Comparison of ENCODE assay signal across 6 cellular contexts in the genomic region with DNA sequence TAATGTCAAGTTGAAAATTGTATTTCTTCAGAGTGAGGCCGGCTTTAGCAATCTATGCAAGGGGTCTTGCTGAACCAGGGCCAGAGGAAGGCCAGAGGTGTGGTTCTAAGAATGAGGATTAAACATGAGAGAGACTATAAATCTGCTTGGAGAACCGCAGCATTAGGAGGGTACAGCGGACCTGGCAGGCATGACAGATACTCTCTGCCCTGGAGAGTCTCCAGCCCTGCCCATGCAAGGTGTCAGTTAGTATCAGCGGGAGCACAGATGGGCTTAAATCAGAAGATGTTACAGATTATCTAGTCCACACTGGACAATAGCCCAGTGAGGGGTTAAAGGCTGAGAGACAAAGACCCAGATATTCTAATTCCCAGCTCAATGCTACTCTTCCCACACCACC.
"Had no signal": no experiment of that assay in that cellular context is flagged by ENCODE, and none has a peak within 500 bp of the region (broad histone marks: within the 10 kb centered on the region; RNA-seq: fewer than 3 reads in every experiment).

No MANE protein-coding gene starts in this region.

- H3K4me1 Mint-ChIP-seq: GM23338, H9, IgD-negative memory B cell had no signal

- H3K9me3 Mint-ChIP-seq: GM23338, H9 had no signal

- DNase-seq: H9, HCEC 1CT had no signal

- H3K4me3 ChIP-seq: GM23338 had no signal

- H3K36me3 Mint-ChIP-seq: IgD-negative memory B cell had no signal

- ATAC-seq: GM23338, HepG2 had no signal

- H3K4me3 Mint-ChIP-seq: GM23338, H9, IgD-negative memory B cell had no signal

- H3K27ac Mint-ChIP-seq: GM23338, H9, IgD-negative memory B cell had no signal

- H3K4me2 ChIP-seq: GM23338 had no signal

- H3K27ac ChIP-seq: HL-60 had no signal

- H2AFZ ChIP-seq: GM23338 had no signal
